ENCODE assay signal across 1 cellular context in the genomic region with DNA sequence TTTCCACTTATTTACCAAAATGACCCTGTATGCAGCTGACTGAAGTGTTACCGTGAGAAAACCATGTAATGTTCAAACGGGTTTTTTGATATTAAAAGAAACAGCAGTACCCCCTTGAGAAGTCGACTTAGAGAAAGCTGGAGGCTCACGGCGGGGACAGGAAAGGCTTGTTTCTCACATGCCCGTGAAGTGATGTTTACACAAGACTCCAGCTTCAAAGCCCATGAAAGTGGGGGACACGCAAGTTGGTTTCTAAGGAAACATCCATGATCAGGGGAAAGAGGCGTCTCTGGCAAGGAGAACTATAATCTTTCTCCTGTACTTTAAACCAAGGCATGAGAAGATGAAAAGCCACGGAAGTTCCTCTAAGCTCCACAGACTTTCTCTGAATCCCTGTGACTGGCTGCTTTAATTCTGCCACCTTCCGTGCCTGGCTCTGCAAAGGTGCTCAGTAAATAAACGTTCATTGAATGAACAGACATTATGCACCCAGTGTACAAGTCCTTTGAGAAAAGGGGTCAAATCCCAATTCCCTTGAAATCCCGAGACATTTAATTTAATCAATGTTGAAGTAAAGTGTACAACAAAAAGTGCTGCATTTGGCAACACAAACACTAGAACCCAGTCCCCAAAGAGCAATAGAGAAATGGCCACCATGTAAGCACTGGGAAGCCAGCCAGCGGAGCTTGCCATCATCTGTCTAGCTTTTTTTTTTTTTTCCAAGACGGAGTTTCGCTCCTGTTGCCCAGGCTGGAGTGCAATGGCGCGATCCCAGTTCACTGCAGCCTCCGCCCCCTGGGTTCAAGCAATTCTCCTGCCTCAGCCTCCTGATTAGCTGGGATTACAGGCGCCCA.
TF ChIP-seq lines count a peak whose summit lies in the region.

No MANE protein-coding gene starts in this region.

TF ChIP-seq in HepG2, 621 proteins besides CTCF, POLR2A, EP300 and RAD21:
- TF ChIP-seq TBP (CRISPR knock-in tag; IDR thresholded peaks at IDR 0.05) (no peak), TCF7 (IDR thresholded peaks at IDR 0.05; ENCODE audit: low read depth) (peak; percentile 35), FOXA1 (IDR thresholded peaks at IDR 0.05) (no peak), FOXA1 (CRISPR knock-in tag; IDR thresholded peaks at IDR 0.05) (peak; percentile 38; the same call in 1 of the 2 replicates), YEATS4 (CRISPR knock-in tag; IDR thresholded peaks at IDR 0.05; ENCODE audit: borderline replicate concordance) (no peak), GATAD2A (CRISPR knock-in tag; IDR thresholded peaks at IDR 0.05) (0 out of 2 replicates have a peak, but pooled peaks have one; percentile 24), ZNF260 (CRISPR knock-in tag; IDR thresholded peaks at IDR 0.05; ENCODE audit: borderline replicate concordance, low read depth) (no peak), ZKSCAN8 (CRISPR knock-in tag; IDR thresholded peaks at IDR 0.05; ENCODE audit: borderline replicate concordance) (peak; percentile 83), PHF8 (CRISPR knock-in tag; IDR thresholded peaks at IDR 0.05) (no peak), FOXA3 (CRISPR knock-in tag; IDR thresholded peaks at IDR 0.05) (0 out of 2 replicates have a peak, but pooled peaks have one; percentile 24), ZFP36L1 (CRISPR knock-in tag; IDR thresholded peaks at IDR 0.05) (no peak)
- TF ChIP-seq, protein P1, sequence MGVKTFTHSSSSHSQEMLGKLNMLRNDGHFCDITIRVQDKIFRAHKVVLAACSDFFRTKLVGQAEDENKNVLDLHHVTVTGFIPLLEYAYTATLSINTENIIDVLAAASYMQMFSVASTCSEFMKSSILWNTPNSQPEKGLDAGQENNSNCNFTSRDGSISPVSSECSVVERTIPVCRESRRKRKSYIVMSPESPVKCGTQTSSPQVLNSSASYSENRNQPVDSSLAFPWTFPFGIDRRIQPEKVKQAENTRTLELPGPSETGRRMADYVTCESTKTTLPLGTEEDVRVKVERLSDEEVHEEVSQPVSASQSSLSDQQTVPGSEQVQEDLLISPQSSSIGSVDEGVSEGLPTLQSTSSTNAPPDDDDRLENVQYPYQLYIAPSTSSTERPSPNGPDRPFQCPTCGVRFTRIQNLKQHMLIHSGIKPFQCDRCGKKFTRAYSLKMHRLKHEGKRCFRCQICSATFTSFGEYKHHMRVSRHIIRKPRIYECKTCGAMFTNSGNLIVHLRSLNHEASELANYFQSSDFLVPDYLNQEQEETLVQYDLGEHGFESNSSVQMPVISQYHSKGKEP (CRISPR knock-in tag; IDR thresholded peaks at IDR 0.05), result no peak
- TF ChIP-seq, protein P2, sequence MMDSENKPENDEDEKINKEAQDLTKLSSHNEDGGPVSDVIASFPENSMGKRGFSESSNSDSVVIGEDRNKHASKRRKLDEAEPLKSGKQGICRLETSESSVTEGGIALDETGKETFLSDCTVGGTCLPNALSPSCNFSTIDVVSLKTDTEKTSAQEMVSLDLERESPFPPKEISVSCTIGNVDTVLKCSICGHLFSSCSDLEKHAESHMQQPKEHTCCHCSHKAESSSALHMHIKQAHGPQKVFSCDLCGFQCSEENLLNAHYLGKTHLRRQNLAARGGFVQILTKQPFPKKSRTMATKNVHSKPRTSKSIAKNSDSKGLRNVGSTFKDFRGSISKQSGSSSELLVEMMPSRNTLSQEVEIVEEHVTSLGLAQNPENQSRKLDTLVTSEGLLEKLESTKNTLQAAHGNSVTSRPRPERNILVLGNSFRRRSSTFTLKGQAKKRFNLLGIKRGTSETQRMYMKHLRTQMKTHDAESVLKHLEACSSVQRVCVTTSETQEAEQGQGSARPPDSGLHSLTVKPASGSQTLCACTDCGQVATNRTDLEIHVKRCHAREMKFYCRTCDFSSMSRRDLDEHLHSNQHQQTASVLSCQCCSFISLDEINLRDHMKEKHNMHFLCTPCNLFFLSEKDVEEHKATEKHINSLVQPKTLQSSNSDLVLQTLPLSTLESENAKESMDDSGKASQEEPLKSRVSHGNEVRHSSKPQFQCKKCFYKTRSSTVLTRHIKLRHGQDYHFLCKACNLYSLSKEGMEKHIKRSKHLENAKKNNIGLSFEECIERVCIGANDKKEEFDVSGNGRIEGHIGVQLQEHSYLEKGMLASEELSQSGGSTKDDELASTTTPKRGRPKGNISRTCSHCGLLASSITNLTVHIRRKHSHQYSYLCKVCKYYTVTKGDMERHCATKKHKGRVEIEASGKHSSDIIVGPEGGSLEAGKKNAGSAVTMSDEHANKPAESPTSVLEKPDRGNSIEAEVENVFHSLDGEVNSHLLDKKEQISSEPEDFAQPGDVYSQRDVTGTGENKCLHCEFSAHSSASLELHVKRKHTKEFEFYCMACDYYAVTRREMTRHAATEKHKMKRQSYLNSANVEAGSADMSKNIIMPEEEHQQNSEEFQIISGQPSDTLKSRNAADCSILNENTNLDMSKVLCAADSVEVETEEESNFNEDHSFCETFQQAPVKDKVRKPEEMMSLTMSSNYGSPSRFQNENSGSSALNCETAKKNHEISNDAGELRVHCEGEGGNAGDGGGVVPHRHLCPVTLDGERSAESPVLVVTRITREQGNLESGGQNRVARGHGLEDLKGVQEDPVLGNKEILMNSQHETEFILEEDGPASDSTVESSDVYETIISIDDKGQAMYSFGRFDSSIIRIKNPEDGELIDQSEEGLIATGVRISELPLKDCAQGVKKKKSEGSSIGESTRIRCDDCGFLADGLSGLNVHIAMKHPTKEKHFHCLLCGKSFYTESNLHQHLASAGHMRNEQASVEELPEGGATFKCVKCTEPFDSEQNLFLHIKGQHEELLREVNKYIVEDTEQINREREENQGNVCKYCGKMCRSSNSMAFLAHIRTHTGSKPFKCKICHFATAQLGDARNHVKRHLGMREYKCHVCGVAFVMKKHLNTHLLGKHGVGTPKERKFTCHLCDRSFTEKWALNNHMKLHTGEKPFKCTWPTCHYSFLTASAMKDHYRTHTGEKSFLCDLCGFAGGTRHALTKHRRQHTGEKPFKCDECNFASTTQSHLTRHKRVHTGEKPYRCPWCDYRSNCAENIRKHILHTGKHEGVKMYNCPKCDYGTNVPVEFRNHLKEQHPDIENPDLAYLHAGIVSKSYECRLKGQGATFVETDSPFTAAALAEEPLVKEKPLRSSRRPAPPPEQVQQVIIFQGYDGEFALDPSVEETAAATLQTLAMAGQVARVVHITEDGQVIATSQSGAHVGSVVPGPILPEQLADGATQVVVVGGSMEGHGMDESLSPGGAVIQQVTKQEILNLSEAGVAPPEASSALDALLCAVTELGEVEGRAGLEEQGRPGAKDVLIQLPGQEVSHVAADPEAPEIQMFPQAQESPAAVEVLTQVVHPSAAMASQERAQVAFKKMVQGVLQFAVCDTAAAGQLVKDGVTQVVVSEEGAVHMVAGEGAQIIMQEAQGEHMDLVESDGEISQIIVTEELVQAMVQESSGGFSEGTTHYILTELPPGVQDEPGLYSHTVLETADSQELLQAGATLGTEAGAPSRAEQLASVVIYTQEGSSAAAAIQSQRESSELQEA (CRISPR knock-in tag; IDR thresholded peaks at IDR 0.05; ENCODE audit: not compliant biosample characterization), result no peak
- TF ChIP-seq, protein P3, sequence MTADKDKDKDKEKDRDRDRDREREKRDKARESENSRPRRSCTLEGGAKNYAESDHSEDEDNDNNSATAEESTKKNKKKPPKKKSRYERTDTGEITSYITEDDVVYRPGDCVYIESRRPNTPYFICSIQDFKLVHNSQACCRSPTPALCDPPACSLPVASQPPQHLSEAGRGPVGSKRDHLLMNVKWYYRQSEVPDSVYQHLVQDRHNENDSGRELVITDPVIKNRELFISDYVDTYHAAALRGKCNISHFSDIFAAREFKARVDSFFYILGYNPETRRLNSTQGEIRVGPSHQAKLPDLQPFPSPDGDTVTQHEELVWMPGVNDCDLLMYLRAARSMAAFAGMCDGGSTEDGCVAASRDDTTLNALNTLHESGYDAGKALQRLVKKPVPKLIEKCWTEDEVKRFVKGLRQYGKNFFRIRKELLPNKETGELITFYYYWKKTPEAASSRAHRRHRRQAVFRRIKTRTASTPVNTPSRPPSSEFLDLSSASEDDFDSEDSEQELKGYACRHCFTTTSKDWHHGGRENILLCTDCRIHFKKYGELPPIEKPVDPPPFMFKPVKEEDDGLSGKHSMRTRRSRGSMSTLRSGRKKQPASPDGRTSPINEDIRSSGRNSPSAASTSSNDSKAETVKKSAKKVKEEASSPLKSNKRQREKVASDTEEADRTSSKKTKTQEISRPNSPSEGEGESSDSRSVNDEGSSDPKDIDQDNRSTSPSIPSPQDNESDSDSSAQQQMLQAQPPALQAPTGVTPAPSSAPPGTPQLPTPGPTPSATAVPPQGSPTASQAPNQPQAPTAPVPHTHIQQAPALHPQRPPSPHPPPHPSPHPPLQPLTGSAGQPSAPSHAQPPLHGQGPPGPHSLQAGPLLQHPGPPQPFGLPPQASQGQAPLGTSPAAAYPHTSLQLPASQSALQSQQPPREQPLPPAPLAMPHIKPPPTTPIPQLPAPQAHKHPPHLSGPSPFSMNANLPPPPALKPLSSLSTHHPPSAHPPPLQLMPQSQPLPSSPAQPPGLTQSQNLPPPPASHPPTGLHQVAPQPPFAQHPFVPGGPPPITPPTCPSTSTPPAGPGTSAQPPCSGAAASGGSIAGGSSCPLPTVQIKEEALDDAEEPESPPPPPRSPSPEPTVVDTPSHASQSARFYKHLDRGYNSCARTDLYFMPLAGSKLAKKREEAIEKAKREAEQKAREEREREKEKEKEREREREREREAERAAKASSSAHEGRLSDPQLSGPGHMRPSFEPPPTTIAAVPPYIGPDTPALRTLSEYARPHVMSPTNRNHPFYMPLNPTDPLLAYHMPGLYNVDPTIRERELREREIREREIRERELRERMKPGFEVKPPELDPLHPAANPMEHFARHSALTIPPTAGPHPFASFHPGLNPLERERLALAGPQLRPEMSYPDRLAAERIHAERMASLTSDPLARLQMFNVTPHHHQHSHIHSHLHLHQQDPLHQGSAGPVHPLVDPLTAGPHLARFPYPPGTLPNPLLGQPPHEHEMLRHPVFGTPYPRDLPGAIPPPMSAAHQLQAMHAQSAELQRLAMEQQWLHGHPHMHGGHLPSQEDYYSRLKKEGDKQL (CRISPR knock-in tag; IDR thresholded peaks at IDR 0.05; ENCODE audit: low read depth), result no peak
- TF ChIP-seq, protein P4, sequence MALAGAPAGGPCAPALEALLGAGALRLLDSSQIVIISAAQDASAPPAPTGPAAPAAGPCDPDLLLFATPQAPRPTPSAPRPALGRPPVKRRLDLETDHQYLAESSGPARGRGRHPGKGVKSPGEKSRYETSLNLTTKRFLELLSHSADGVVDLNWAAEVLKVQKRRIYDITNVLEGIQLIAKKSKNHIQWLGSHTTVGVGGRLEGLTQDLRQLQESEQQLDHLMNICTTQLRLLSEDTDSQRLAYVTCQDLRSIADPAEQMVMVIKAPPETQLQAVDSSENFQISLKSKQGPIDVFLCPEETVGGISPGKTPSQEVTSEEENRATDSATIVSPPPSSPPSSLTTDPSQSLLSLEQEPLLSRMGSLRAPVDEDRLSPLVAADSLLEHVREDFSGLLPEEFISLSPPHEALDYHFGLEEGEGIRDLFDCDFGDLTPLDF (CRISPR knock-in tag; IDR thresholded peaks at IDR 0.05), result no peak
- TF ChIP-seq, protein P5, sequence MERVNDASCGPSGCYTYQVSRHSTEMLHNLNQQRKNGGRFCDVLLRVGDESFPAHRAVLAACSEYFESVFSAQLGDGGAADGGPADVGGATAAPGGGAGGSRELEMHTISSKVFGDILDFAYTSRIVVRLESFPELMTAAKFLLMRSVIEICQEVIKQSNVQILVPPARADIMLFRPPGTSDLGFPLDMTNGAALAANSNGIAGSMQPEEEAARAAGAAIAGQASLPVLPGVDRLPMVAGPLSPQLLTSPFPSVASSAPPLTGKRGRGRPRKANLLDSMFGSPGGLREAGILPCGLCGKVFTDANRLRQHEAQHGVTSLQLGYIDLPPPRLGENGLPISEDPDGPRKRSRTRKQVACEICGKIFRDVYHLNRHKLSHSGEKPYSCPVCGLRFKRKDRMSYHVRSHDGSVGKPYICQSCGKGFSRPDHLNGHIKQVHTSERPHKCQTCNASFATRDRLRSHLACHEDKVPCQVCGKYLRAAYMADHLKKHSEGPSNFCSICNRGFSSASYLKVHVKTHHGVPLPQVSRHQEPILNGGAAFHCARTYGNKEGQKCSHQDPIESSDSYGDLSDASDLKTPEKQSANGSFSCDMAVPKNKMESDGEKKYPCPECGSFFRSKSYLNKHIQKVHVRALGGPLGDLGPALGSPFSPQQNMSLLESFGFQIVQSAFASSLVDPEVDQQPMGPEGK (CRISPR knock-in tag; IDR thresholded peaks at IDR 0.05), result no peak
- TF ChIP-seq, protein P6, sequence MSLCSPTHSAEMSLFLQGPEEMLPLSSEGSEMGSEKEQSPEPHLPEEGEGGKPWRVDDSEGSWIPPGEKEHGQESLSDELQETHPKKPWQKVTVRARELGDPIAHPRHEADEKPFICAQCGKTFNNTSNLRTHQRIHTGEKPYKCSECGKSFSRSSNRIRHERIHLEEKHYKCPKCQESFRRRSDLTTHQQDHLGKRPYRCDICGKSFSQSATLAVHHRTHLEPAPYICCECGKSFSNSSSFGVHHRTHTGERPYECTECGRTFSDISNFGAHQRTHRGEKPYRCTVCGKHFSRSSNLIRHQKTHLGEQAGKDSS (CRISPR knock-in tag; IDR thresholded peaks at IDR 0.05; ENCODE audit: borderline replicate concordance, low read depth), result peak; percentile 92
- TF ChIP-seq, protein P7, sequence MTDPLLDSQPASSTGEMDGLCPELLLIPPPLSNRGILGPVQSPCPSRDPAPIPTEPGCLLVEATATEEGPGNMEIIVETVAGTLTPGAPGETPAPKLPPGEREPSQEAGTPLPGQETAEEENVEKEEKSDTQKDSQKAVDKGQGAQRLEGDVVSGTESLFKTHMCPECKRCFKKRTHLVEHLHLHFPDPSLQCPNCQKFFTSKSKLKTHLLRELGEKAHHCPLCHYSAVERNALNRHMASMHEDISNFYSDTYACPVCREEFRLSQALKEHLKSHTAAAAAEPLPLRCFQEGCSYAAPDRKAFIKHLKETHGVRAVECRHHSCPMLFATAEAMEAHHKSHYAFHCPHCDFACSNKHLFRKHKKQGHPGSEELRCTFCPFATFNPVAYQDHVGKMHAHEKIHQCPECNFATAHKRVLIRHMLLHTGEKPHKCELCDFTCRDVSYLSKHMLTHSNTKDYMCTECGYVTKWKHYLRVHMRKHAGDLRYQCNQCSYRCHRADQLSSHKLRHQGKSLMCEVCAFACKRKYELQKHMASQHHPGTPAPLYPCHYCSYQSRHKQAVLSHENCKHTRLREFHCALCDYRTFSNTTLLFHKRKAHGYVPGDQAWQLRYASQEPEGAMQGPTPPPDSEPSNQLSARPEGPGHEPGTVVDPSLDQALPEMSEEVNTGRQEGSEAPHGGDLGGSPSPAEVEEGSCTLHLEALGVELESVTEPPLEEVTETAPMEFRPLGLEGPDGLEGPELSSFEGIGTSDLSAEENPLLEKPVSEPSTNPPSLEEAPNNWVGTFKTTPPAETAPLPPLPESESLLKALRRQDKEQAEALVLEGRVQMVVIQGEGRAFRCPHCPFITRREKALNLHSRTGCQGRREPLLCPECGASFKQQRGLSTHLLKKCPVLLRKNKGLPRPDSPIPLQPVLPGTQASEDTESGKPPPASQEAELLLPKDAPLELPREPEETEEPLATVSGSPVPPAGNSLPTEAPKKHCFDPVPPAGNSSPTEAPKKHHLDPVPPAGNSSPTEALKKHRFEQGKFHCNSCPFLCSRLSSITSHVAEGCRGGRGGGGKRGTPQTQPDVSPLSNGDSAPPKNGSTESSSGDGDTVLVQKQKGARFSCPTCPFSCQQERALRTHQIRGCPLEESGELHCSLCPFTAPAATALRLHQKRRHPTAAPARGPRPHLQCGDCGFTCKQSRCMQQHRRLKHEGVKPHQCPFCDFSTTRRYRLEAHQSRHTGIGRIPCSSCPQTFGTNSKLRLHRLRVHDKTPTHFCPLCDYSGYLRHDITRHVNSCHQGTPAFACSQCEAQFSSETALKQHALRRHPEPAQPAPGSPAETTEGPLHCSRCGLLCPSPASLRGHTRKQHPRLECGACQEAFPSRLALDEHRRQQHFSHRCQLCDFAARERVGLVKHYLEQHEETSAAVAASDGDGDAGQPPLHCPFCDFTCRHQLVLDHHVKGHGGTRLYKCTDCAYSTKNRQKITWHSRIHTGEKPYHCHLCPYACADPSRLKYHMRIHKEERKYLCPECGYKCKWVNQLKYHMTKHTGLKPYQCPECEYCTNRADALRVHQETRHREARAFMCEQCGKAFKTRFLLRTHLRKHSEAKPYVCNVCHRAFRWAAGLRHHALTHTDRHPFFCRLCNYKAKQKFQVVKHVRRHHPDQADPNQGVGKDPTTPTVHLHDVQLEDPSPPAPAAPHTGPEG (CRISPR knock-in tag; IDR thresholded peaks at IDR 0.05), result no peak
